2 cellular contexts compared by ENCODE assay signal in the genomic region with DNA sequence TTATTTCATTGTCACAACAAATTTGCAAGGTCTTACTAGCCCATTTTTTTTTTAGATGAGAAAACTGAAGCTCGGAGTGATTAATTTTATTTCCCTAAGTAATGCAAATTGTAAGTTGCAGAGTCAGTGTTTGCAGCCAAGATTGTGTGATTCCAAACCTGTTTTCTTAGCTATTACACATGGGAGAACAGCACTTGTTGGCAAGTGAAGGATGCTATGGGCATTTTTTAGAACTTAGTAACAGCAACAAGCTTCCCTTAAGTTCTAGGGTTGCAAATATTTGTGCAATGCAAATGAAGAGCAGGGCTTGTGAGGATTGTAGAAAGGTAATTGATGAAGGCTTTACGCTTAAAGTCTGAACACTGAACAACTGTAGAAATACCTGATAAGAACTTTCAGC.
TF ChIP-seq lines count a peak whose summit lies in the region.

No MANE protein-coding gene starts in this region.

TF ChIP-seq in IMR-90, 13 proteins besides CTCF, POLR2A, EP300 and RAD21:
- TF ChIP-seq MXI1 (IDR thresholded peaks at IDR 0.05; ENCODE audit: borderline replicate concordance, low read depth, low read length) (no peak), BHLHE40 (IDR thresholded peaks at IDR 0.05; ENCODE audit: low read depth, low read length) (no peak), SMC3 (IDR thresholded peaks at IDR 0.05; ENCODE audit: low read depth, low read length) (no peak)

TF ChIP-seq in GM12891, 5 proteins besides CTCF, POLR2A, EP300 and RAD21:
- TF ChIP-seq PAX5 (IDR thresholded peaks at IDR 0.05; ENCODE audit: insufficient read depth, low read length, severe bottlenecking), result no peak
- no peak for TF ChIP-seq SPI1 (IDR thresholded peaks at IDR 0.05; ENCODE audit: low read depth, low read length)
- TF ChIP-seq POLR2AphosphoS5 (IDR thresholded peaks at IDR 0.05; ENCODE audit: low read depth, low read length), result no peak
- TF ChIP-seq POU2F2 (IDR thresholded peaks at IDR 0.05; ENCODE audit: low read depth, low read length), result no peak
- no peak for TF ChIP-seq TAF1 (IDR thresholded peaks at IDR 0.05; ENCODE audit: low read depth, low read length)
